Comparison of ENCODE assay signal across 15 cellular contexts in genomic region chr21:42340187-42340586, GRCh38. TPM values are rescaled to one million over a fixed set of nuclear protein-coding genes. Genes with fewer than 3 reads are reported as not detected.
"Had no signal": no experiment of that assay in that cellular context is flagged by ENCODE, and none has a peak within 500 bp of the region (broad histone marks: within the 10 kb centered on the region; RNA-seq: fewer than 3 reads in every experiment).

No MANE protein-coding gene starts in this region.

- H3K36me3 ChIP-seq: stomach, thoracic aorta had no signal

- H3K27me3 ChIP-seq: body of pancreas had no signal

- H3K9me3 ChIP-seq: body of pancreas, stomach, thoracic aorta had no signal

- H3K4me3 ChIP-seq: body of pancreas, lung, stomach, thoracic aorta had no signal

- DNase-seq: activated CD4-positive, alpha-beta T cell treated with anti-CD3 and anti-CD28 coated beads, Interleukin-2, amount 10 ng/mL, durations not matched to agents 24 days and 14 days; activated naive CD4-positive, alpha-beta T cell treated with anti-CD3 and anti-CD28 coated beads for 36 hours; body of pancreas; central memory CD4-positive, alpha-beta T cell; kidney; nucleus accumbens; stimulated activated CD4-positive, alpha-beta T cell treated with anti-CD3 and anti-CD28 coated beads, Interleukin-2, amount 100 ng/mL, for 24 hours; stomach; T1000 had no signal

- H3K27ac ChIP-seq: body of pancreas, stomach, thoracic aorta had no signal

RNA-seq across cellular contexts. Expression of gene TFF2, which starts 10.6 kb away (rescaled TPM):
- total RNA-seq: activated CD4-positive, alpha-beta T cell treated with anti-CD3 and anti-CD28 coated beads, Interleukin-2, amount 10 ng/mL, durations not matched to agents 24 days and 14 days; activated naive CD4-positive, alpha-beta T cell treated with anti-CD3 and anti-CD28 coated beads for 36 hours; frontal cortex; kidney; lung; mesothelial cell of epicardium; natural killer cell treated with Interleukin-12 subunit alpha and Interleukin-12 subunit beta and Interleukin-15 and Interleukin-18, amount 100 ng/mL, for 72 hours; T-helper 1 cell treated with Interleukin-12 subunit alpha and Interleukin-12 subunit beta and Interleukin-4 antibody, amounts not matched to agents 30 ng/mL and 1 ng/mL, for 36 hours had no signal
- polyA plus RNA-seq: lung had no signal

RNA-seq across cellular contexts. Expression of gene TFF3, which starts 25.0 kb away (rescaled TPM):
- total RNA-seq: activated CD4-positive, alpha-beta T cell treated with anti-CD3 and anti-CD28 coated beads, Interleukin-2, amount 10 ng/mL, durations not matched to agents 24 days and 14 days; activated naive CD4-positive, alpha-beta T cell treated with anti-CD3 and anti-CD28 coated beads for 36 hours; frontal cortex; mesothelial cell of epicardium; natural killer cell treated with Interleukin-12 subunit alpha and Interleukin-12 subunit beta and Interleukin-15 and Interleukin-18, amount 100 ng/mL, for 72 hours; T-helper 1 cell treated with Interleukin-12 subunit alpha and Interleukin-12 subunit beta and Interleukin-4 antibody, amounts not matched to agents 30 ng/mL and 1 ng/mL, for 36 hours had no signal

RNA-seq across cellular contexts. Expression of gene TFF1, which starts 26.1 kb away (rescaled TPM):
- total RNA-seq: activated CD4-positive, alpha-beta T cell treated with anti-CD3 and anti-CD28 coated beads, Interleukin-2, amount 10 ng/mL, durations not matched to agents 24 days and 14 days; activated naive CD4-positive, alpha-beta T cell treated with anti-CD3 and anti-CD28 coated beads for 36 hours; frontal cortex; kidney; mesothelial cell of epicardium; natural killer cell treated with Interleukin-12 subunit alpha and Interleukin-12 subunit beta and Interleukin-15 and Interleukin-18, amount 100 ng/mL, for 72 hours; T-helper 1 cell treated with Interleukin-12 subunit alpha and Interleukin-12 subunit beta and Interleukin-4 antibody, amounts not matched to agents 30 ng/mL and 1 ng/mL, for 36 hours had no signal

RNA-seq across cellular contexts. Expression of gene TMPRSS3, which starts 55.7 kb away (rescaled TPM):
- total RNA-seq: frontal cortex, mesothelial cell of epicardium, thoracic aorta had no signal
